Comparison of ENCODE assay signal across 8 cellular contexts in the genomic region with DNA sequence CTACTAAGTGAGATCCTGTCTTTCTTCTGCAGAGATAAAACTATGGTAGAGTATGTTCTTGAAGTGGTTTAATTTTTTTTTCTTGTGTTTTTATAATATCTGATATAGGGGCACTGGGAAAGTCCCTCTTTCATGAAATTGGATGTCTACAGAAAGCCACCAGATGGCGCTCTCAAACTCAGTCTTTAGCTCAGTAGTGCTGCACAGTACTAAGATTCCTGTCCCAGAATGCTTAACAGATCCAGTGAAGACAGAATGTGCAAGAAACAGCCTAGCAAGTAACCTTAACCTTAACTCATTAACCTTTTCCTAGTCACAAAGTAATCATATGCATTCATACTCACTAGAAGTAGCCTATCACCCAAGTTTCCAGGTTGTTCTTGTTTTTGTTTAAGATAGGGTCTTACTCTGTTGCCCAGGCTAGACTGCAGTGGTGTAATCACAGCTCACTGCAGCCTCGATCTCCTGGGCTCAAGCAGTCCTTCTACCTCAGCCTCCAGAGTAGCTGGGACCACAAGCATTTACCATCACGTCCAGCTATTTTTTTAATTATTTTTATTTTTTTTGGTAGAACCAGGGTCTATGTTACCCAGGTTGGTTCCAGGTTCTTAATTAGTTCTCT. TPM values are rescaled to one million over a fixed set of nuclear protein-coding genes. Genes with fewer than 3 reads are reported as not detected.
DNase-seq lines count a peak whose midpoint lies in the region; ATAC-seq and TF ChIP-seq lines count a peak whose summit lies in the region.

No MANE protein-coding gene starts in this region.

- H3K36me3 ChIP-seq in CD8-positive, alpha-beta T cell (ENCODE audit: insufficient read depth, low read length) = peaks cover 2% of the 10 kb centered on the region
- H3K36me3 ChIP-seq in MM.1S (replicated peaks; ENCODE audit: insufficient read depth, low read length) (no peaks in the 10 kb centered on the region), prostate gland (no peaks in the 10 kb centered on the region), vagina (peaks cover 0 to 21% of the 10 kb centered on the region in 2 donors)

- intact Hi-C loops in CD8-positive, alpha-beta T cell (cut with DNase I, micrococcal nuclease) = loop anchor here (1.0 to 5.0 kb wide), 6 partner anchors 57 to 835 kb away; partner anchors contain the start of genes IDE (in 2 of the 2) and KIF11 (in 2 of the 2)
- intact Hi-C loops in prostate gland (cut with DNase I) = loop anchor here (2.0 to 5.0 kb wide), 2 partner anchors 58 to 360 kb away; partner anchors contain the start of gene IDE
- intact Hi-C loops in vagina (cut with DNase I) = loop anchor here (5.0 kb wide), 1 partner anchor 55 kb away; the partner anchor contains the start of gene IDE

- no peaks in the 10 kb centered on the region for H3K27me3 Mint-ChIP-seq in CD8-positive, alpha-beta T cell (ENCODE audit: low read depth)

- TF ChIP-seq POLR2A in prostate gland (IDR thresholded peaks at IDR 0.05) = no peak
- no peak for TF ChIP-seq POLR2A in vagina (IDR thresholded peaks at IDR 0.05)

- no peaks in the 10 kb centered on the region for H3K9me2 ChIP-seq in MM.1S (replicated peaks; ENCODE audit: insufficient read depth, low read length)

- no peak overlapping the region for H3K9ac ChIP-seq in MM.1S (ENCODE audit: low read length)

- no peak overlapping the region for H3K4me3 Mint-ChIP-seq in CD8-positive, alpha-beta T cell

- TF ChIP-seq CTCF in CD8-positive, alpha-beta T cell (IDR thresholded peaks at IDR 0.05) = peak; percentile 81
- TF ChIP-seq CTCF in MM.1S (IDR thresholded peaks at IDR 0.05; ENCODE audit: low read length) (peak; percentile 82), prostate gland (IDR thresholded peaks at IDR 0.05) (peak; percentile 63 to 83 (median 78)), vagina (IDR thresholded peaks at IDR 0.05) (peak; percentile 44 to 79 (median 55))

- peaks cover 18% of the 10 kb centered on the region for H3K36me3 Mint-ChIP-seq in CD8-positive, alpha-beta T cell

- H4K20me1 ChIP-seq in MM.1S (ENCODE audit: insufficient read depth, low read length) = no peaks in the 10 kb centered on the region

- POLR2A ChIA-PET in CD8-positive, alpha-beta T cell (lab: Charles Lee) = interaction anchor here (1.2 to 1.6 kb wide), 2 partner anchors 9 to 57 kb away, joined by 3 to 12 read pairs; partner anchors contain the start of gene IDE

- H3K9me3 ChIP-seq in CD8-positive, alpha-beta T cell (ENCODE audit: low read length) = no peaks in the 10 kb centered on the region
- H3K9me3 ChIP-seq in MM.1S (replicated peaks; ENCODE audit: insufficient read depth, low read length) (no peaks in the 10 kb centered on the region), prostate gland (no peaks in the 10 kb centered on the region), vagina (no peaks in the 10 kb centered on the region)

- H3K79me2 ChIP-seq in MM.1S (ENCODE audit: low read length) = no peaks in the 10 kb centered on the region

- no peak overlapping the region for H3K4me2 ChIP-seq in MM.1S (ENCODE audit: low read depth, low read length)

- no peaks in the 10 kb centered on the region for H3K27me3 ChIP-seq in CD8-positive, alpha-beta T cell (ENCODE audit: insufficient read depth, low read length)
- no peaks in the 10 kb centered on the region for H3K27me3 ChIP-seq in MM.1S (replicated peaks; ENCODE audit: insufficient read depth, low read length)
- no peaks in the 10 kb centered on the region for H3K27me3 ChIP-seq in prostate gland (replicated peaks; ENCODE audit: insufficient read depth)
- no peaks in the 10 kb centered on the region for H3K27me3 ChIP-seq in vagina

- H3K4me1 Mint-ChIP-seq in CD8-positive, alpha-beta T cell (ENCODE audit: low read depth) = peaks cover 8% of the 10 kb centered on the region

- no peak overlapping the region for H3K4me3 ChIP-seq in CD8-positive, alpha-beta T cell (ENCODE audit: low read depth, low read length)
- H3K4me3 ChIP-seq in MM.1S (ENCODE audit: low read length) (no peak overlapping the region), prostate gland (no peak overlapping the region), vagina (no peak overlapping the region)

- no peaks in the 10 kb centered on the region for H3K4me1 ChIP-seq in CD8-positive, alpha-beta T cell (ENCODE audit: insufficient read depth, low read length)
- H3K4me1 ChIP-seq in MM.1S (ENCODE audit: low read length) = no peaks in the 10 kb centered on the region
- no peaks in the 10 kb centered on the region for H3K4me1 ChIP-seq in prostate gland (replicated peaks)
- no peaks in the 10 kb centered on the region for H3K4me1 ChIP-seq in vagina

- no peaks in the 10 kb centered on the region for H3F3A ChIP-seq in MM.1S (ENCODE audit: insufficient read depth, low read length)

- H3K9me3 Mint-ChIP-seq in CD8-positive, alpha-beta T cell = no peaks in the 10 kb centered on the region

- 59% methylated on average over 3 of the region's 3 CpGs for WGBS in prostate gland

- H3K27ac Mint-ChIP-seq in CD8-positive, alpha-beta T cell = no peak overlapping the region

- CTCF ChIA-PET in CD8-positive, alpha-beta T cell (lab: Charles Lee) = interaction anchor here (0.8 to 5.9 kb wide), 14 partner anchors 8 to 75 kb away, joined by 3 to 116 read pairs (median 6); partner anchors contain the start of gene IDE

- peak; percentile 99 for ATAC-seq in CD8-positive, alpha-beta T cell
- peak; percentile 72 for ATAC-seq in GM19452 (IDR thresholded peaks at IDR 0.05; ENCODE audit: unreplicated experiment)

- H2AFZ ChIP-seq in MM.1S (ENCODE audit: low read length) = no peak overlapping the region

- H3K27ac ChIP-seq in CD8-positive, alpha-beta T cell (ENCODE audit: low read depth, low read length) = no peak overlapping the region
- H3K27ac ChIP-seq in MM.1S (ENCODE audit: low read length) (no peak overlapping the region), prostate gland (no peak overlapping the region), vagina (no peak overlapping the region)

- peak; percentile 38 to 73 (median 67) for DNase-seq in CD8-positive, alpha-beta T cell
- DNase-seq in MM.1S (peak; percentile 80), SK-N-DZ (ENCODE audit: low spot score) (peak; percentile 73), globus pallidus (ENCODE audit: low spot score) (peak; percentile 73), prostate gland (ENCODE audit: low spot score) (peak; percentile 69), vagina (ENCODE audit: extremely low spot score in 2 of 2) (no peak)
- peak; percentile 62 for DNase-seq in activated naive CD4-positive, alpha-beta T cell treated with Interleukin-2 at 50 U/mL for 16 hours

RNA-seq across cellular contexts. Expression of gene IDE, which starts 56.7 kb away (rescaled TPM):
- 10 to 100 TPM; 12.1 to 13.2 TPM for total RNA-seq in CD8-positive, alpha-beta T cell
- 14.9 and 15.4 TPM in 2 replicates for polyA plus RNA-seq in SK-N-DZ (2014; cell fraction: cytosol; rRNA removed)
- 19.8 and 33.3 TPM in 2 replicates for polyA plus RNA-seq in SK-N-DZ (2014; cell fraction: nucleus; rRNA removed)
- total RNA-seq in prostate gland (10 to 100 TPM; 23.7 to 38.0 TPM), vagina (22.3 TPM)

Comparison
In these comparisons a context has a peak if more than half of its experiments do, and no peak if none do; other contexts are left out.
1. DNase-seq: peak in CD8-positive, alpha-beta T cell (7 of 7), MM.1S (single experiment), SK-N-DZ (single experiment), activated naive CD4-positive, alpha-beta T cell treated with Interleukin-2 at 50 U/mL for 16 hours (single experiment), globus pallidus (single experiment) and prostate gland (single experiment); none in vagina (0 of 2).
2. Peak in every context shown above with its lines, with median percentiles within 50 percentile points of each other: CTCF ChIP-seq.